In the genomic region with DNA sequence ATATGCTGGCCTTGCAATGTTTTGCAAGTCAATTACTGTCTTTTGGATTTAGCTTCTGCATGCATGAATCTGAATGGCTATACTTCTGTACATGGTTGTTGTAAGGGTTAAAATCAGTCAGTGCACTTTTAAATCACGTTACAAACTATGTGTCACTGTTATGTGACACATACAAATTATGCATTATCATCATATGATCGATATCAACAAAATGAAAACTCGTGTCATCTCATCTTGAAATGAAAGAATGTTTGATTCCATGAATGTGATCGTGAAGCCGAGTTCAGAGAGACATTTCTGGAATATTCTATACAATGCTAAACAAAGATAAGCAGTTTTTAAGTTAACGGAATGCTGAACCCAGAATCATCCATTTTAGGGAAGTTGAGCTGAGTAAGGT, we compare ENCODE assay signal across 21 cellular contexts.
DNase-seq lines count a peak whose midpoint lies in the region; ATAC-seq, FAIRE-seq and TF ChIP-seq lines count a peak whose summit lies in the region.
"Had no signal": no experiment of that assay in that cellular context is flagged by ENCODE, and none has a peak within 500 bp of the region (broad histone marks: within the 10 kb centered on the region; RNA-seq: fewer than 3 reads in every experiment).

No MANE protein-coding gene starts in this region.

- in situ Hi-C loops in K562 (cut with MboI) = no loop called here

- H2AFZ ChIP-seq in K562 (ENCODE audit: low read depth, low read length) = no peak overlapping the region
- H2AFZ ChIP-seq in mesenchymal stem cell (ENCODE audit: low read depth, low read length) = no peak overlapping the region

- FAIRE-seq in HTR-8/SVneo (lab: Jason Lieb, UNC) = peak; percentile 48
- no peak for FAIRE-seq in K562 (lab: Jason Lieb, UNC)

- no peaks in the 10 kb centered on the region for H3K36me3 ChIP-seq in A673 (ENCODE audit: insufficient read depth, low read length, poor library complexity, severe bottlenecking)
- H3K36me3 ChIP-seq in K562 (ENCODE audit: control insufficient read depth, insufficient read depth, low read length) = no peaks in the 10 kb centered on the region
- peaks cover 0 to 28% of the 10 kb centered on the region in 2 experiments for H3K36me3 ChIP-seq in mesenchymal stem cell (ENCODE audit: control insufficient read depth in 1 of 2, insufficient read depth in 2 of 2, low read depth in 1 of 2, low read length in 2 of 2)
- H3K36me3 ChIP-seq in esophagus muscularis mucosa = no peaks in the 10 kb centered on the region
- H3K36me3 ChIP-seq: BLaER1 treated with 17β-estradiol and CSF1 and Interleukin-3, amounts not matched to agents 10 nM and 100 nM; neutrophil had no signal

- H3K27ac ChIP-seq in A673 (ENCODE audit: low read depth, low read length, poor library complexity, severe bottlenecking) = peak overlapping the region; percentile 26
- H3K27ac ChIP-seq in K562 (ENCODE audit: extremely low read depth, low read depth, low read length) = no peak overlapping the region
- peak overlapping the region; percentile 97 for H3K27ac ChIP-seq in mesenchymal stem cell (ENCODE audit: low read length, poor library complexity, severe bottlenecking)
- no peak overlapping the region for H3K27ac ChIP-seq in esophagus muscularis mucosa (replicated peaks in 1 of 4)
- H3K27ac ChIP-seq: BLaER1 treated with 17β-estradiol and CSF1 and Interleukin-3, amounts not matched to agents 10 nM and 100 nM; neutrophil had no signal

- no peak for ATAC-seq in K562
- no peak for ATAC-seq in HG03521 (IDR thresholded peaks at IDR 0.05; ENCODE audit: unreplicated experiment)
- ATAC-seq: activated T-cell treated with anti-CD3 and anti-CD28 coated beads, Interleukin-2, amount 50 U/mL, for 4 hours; T-cell had no signal

- BruUV-seq in A673 (replicated peaks; lab: Mats Ljungman, UMichigan) (no TSS peak), K562 (replicated peaks; lab: Mats Ljungman, UMichigan) (no TSS peak)

- no peak overlapping the region for H2BK5ac ChIP-seq in mesenchymal stem cell (ENCODE audit: low read depth, low read length, poor library complexity, severe bottlenecking)

- no peak overlapping the region for H2BK12ac ChIP-seq in mesenchymal stem cell (ENCODE audit: low read length in 2 of 2)

- no peaks in the 10 kb centered on the region for H3K79me1 ChIP-seq in mesenchymal stem cell (replicated peaks; ENCODE audit: low read length, poor library complexity, severe bottlenecking)

- H4K8ac ChIP-seq in mesenchymal stem cell (ENCODE audit: low read length) = no peak overlapping the region

- H3K4me1 ChIP-seq in A673 (ENCODE audit: insufficient read depth, low read length, poor library complexity, severe bottlenecking) = peaks cover 66% of the 10 kb centered on the region
- H3K4me1 ChIP-seq in K562 (replicated peaks in 1 of 2; ENCODE audit: control insufficient read depth in 2 of 2, insufficient read depth in 2 of 2, low read length in 2 of 2) = no peaks in the 10 kb centered on the region
- H3K4me1 ChIP-seq in mesenchymal stem cell (ENCODE audit: control insufficient read depth, insufficient read depth, low read depth, low read length) = peaks cover 7% of the 10 kb centered on the region
- peaks cover 6 to 10% (median 7%) of the 10 kb centered on the region in 4 donors for H3K4me1 ChIP-seq in esophagus muscularis mucosa

- H3K9me3 ChIP-seq in A673 (ENCODE audit: low read depth, low read length, poor library complexity, severe bottlenecking) (no peaks in the 10 kb centered on the region), K562 (replicated peaks; ENCODE audit: control insufficient read depth, insufficient read depth, low read depth, low read length) (no peaks in the 10 kb centered on the region), mesenchymal stem cell (ENCODE audit: control insufficient read depth, low read length) (no peaks in the 10 kb centered on the region), esophagus muscularis mucosa (no peaks in the 10 kb centered on the region)
- H3K9me3 ChIP-seq: BLaER1 treated with 17β-estradiol and CSF1 and Interleukin-3, amounts not matched to agents 10 nM and 100 nM; neutrophil had no signal

- CTCF ChIA-PET in A673 (lab: Charles Lee) (no interaction called here), K562 (lab: Yijun Ruan, JAX; ENCODE audit: low intra/inter-chr PET ratio) (no interaction called here)

- H3K9me1 ChIP-seq in K562 (ENCODE audit: control insufficient read depth, insufficient read depth, low read length) = no peaks in the 10 kb centered on the region

- TF ChIP-seq RAD21 in K562 (CRISPR knock-in tag; conservative IDR thresholded peaks at IDR 0.05 in 1 of 2, IDR thresholded peaks at IDR 0.05 in 1 of 2) = no peak

- no peak for TF ChIP-seq EP300 in K562 (IDR thresholded peaks at IDR 0.05; ENCODE audit: low read length)
- TF ChIP-seq EP300 in esophagus muscularis mucosa (IDR thresholded peaks at IDR 0.05) = no peak

- H2BK15ac ChIP-seq in mesenchymal stem cell (ENCODE audit: low read depth, poor library complexity, severe bottlenecking) = no peak overlapping the region

- no peak overlapping the region for H2BK120ac ChIP-seq in mesenchymal stem cell (ENCODE audit: low read depth, low read length)

- no peak overlapping the region for H2AK5ac ChIP-seq in mesenchymal stem cell (ENCODE audit: low read length, severe bottlenecking)

- TF ChIP-seq CTCF in A673 (conservative IDR thresholded peaks at IDR 0.05; ENCODE audit: low read depth, low read length) = no peak
- no peak for TF ChIP-seq CTCF in K562 (IDR thresholded peaks at IDR 0.05 in 2 of 3, conservative IDR thresholded peaks at IDR 0.05 in 1 of 3; ENCODE audit: insufficient read depth in 2 of 3, low read depth in 1 of 3, low read length in 3 of 3)
- no peak for TF ChIP-seq CTCF in esophagus muscularis mucosa (IDR thresholded peaks at IDR 0.05)

- POLR2A ChIA-PET in A673 (lab: Charles Lee; ENCODE audit: low non-redundant PET) = no interaction called here
- POLR2A ChIA-PET in K562 (lab: Yijun Ruan, JAX) = interaction anchor here (0.8 kb wide), 1 partner anchor 25 kb away, joined by 4 read pairs; no protein-coding TSS in a partner anchor

- H3K27me3 ChIP-seq in A673 (replicated peaks; ENCODE audit: insufficient read depth, low read depth, low read length, poor library complexity) (no peaks in the 10 kb centered on the region), K562 (ENCODE audit: control insufficient read depth in 2 of 2, insufficient read depth in 2 of 2, low read length in 2 of 2) (no peaks in the 10 kb centered on the region), mesenchymal stem cell (ENCODE audit: control insufficient read depth in 1 of 2, insufficient read depth in 1 of 2, low read length in 2 of 2) (no peaks in the 10 kb centered on the region), esophagus muscularis mucosa (no peaks in the 10 kb centered on the region)
- H3K27me3 ChIP-seq: BLaER1 treated with 17β-estradiol and CSF1 and Interleukin-3, amounts not matched to agents 10 nM and 100 nM; neutrophil had no signal

- no peak overlapping the region for H3K23ac ChIP-seq in mesenchymal stem cell (ENCODE audit: low read length in 2 of 2)

- no peaks in the 10 kb centered on the region for H3K79me2 ChIP-seq in K562 (ENCODE audit: control insufficient read depth, insufficient read depth, low read length)

- no peak overlapping the region for H4K91ac ChIP-seq in mesenchymal stem cell (ENCODE audit: low read length)

- H3K9ac ChIP-seq in K562 (ENCODE audit: insufficient read depth in 1 of 2, low read depth in 2 of 2, low read length in 2 of 2) (no peak overlapping the region), mesenchymal stem cell (ENCODE audit: low read length) (peak overlapping the region; percentile 91)
- H3K9ac ChIP-seq: BLaER1 treated with 17β-estradiol and CSF1 and Interleukin-3, amounts not matched to agents 10 nM and 100 nM had no signal

- no peak overlapping the region for H3K4ac ChIP-seq in mesenchymal stem cell (ENCODE audit: low read depth in 1 of 2, low read length in 2 of 2)

- H3K14ac ChIP-seq in mesenchymal stem cell (ENCODE audit: low read length in 2 of 2) = no peak overlapping the region

- no peak overlapping the region for H3K4me2 ChIP-seq in K562 (ENCODE audit: insufficient read depth, low read length)
- H3K4me2 ChIP-seq in mesenchymal stem cell (ENCODE audit: low read length, poor library complexity, severe bottlenecking) = no peak overlapping the region
- H3K4me2 ChIP-seq: BLaER1 treated with 17β-estradiol and CSF1 and Interleukin-3, amounts not matched to agents 10 nM and 100 nM had no signal

- DNase-seq in A673 (ENCODE audit: low spot score) (no peak), HTR-8/SVneo (ENCODE audit: insufficient read length, low spot score) (no peak), K562 (ENCODE audit: extremely low read depth in 1 of 4, low spot score in 3 of 4) (no peak), mesenchymal stem cell (no peak), amygdala (lab: John Stamatoyannopoulos, UW) (no peak), esophagus muscularis mucosa (ENCODE audit: extremely low spot score) (no peak), UCSD-AML1 (lab: John Stamatoyannopoulos, UW; ENCODE audit: unreplicated experiment) (no peak)
- DNase-seq: activated naive CD4-positive, alpha-beta T cell; activated T-cell treated with anti-CD3 and anti-CD28 coated beads, Interleukin-2, amount 50 U/mL, for 4 hours; COR-L47; DMS79; endodermal cell; NCI-H1417; NCI-H82; SIG-M5; stimulated activated CD4-positive, alpha-beta T cell treated with anti-CD3 and anti-CD28 coated beads, Interleukin-1b, Interleukin-23, amount 100 ng/mL, for 48 hours; T-cell had no signal

- H4K20me1 ChIP-seq in K562 (replicated peaks; ENCODE audit: control insufficient read depth, insufficient read depth, low read length) = no peaks in the 10 kb centered on the region
- H4K20me1 ChIP-seq: BLaER1 treated with 17β-estradiol and CSF1 and Interleukin-3, amounts not matched to agents 10 nM and 100 nM had no signal

- WGBS in K562 (ENCODE audit: insufficient coverage, low coverage, missing lambda C conversion rate) = 0% methylated on average over 6 of the region's 6 CpGs
- WGBS in mesenchymal stem cell = 93% methylated on average over 5 of the region's 6 CpGs
- 78% methylated on average over 6 of the region's 6 CpGs for WGBS in esophagus muscularis mucosa

- intact Hi-C loops in A673 (cut with micrococcal nuclease; ENCODE audit: unreplicated experiment) = no loop called here
- intact Hi-C loops in K562 (cut with micrococcal nuclease) = no loop called here
- intact Hi-C loops in esophagus muscularis mucosa (cut with DNase I) = no loop called here

- H3K4me3 ChIP-seq in A673 (ENCODE audit: low read depth, low read length, poor library complexity, severe bottlenecking) (no peak overlapping the region), K562 (no peak overlapping the region), mesenchymal stem cell (ENCODE audit: insufficient read depth in 1 of 2, low read depth in 1 of 2, low read length in 2 of 2) (peak overlapping the region in 1 of 2 experiments; percentile 63), esophagus muscularis mucosa (no peak overlapping the region)
- H3K4me3 ChIP-seq: BLaER1 treated with 17β-estradiol and CSF1 and Interleukin-3, amounts not matched to agents 10 nM and 100 nM; skin epidermis had no signal

- TF ChIP-seq POLR2A in K562 (conservative IDR thresholded peaks at IDR 0.05) (no peak), esophagus muscularis mucosa (IDR thresholded peaks at IDR 0.05; ENCODE audit: low read depth) (no peak)

- H3K18ac ChIP-seq in mesenchymal stem cell (ENCODE audit: low read depth in 1 of 2, low read length in 2 of 2) = no peak overlapping the region

TF ChIP-seq in K562, 482 proteins besides CTCF, POLR2A, EP300 and RAD21 (continues in another document):
- TF ChIP-seq KLF16 (IDR thresholded peaks at IDR 0.05) (no peak), ZNF316 (IDR thresholded peaks at IDR 0.05) (peak; percentile 59; the same call in 1 of the 2 replicates)

Comparison
In these comparisons a context has a peak if more than half of its experiments do, and no peak if none do; other contexts are left out.
1. H3K27ac ChIP-seq: peak in A673 (single experiment) and mesenchymal stem cell (single experiment); none in K562 (single experiment) and esophagus muscularis mucosa (0 of 4).